1 cellular context compared by ENCODE assay signal in genomic region chr5:40875958-40876357, GRCh38.
TF ChIP-seq lines count a peak whose summit lies in the region.

No MANE protein-coding gene starts in this region.

TF ChIP-seq in HepG2, 621 proteins besides CTCF, POLR2A, EP300 and RAD21:
- TF ChIP-seq MAX (IDR thresholded peaks at IDR 0.05) (no peak), HBP1 (CRISPR knock-in tag; IDR thresholded peaks at IDR 0.05; ENCODE audit: low read depth) (no peak), PLSCR1 (CRISPR knock-in tag; IDR thresholded peaks at IDR 0.05; ENCODE audit: borderline replicate concordance) (no peak), HMG20B (CRISPR knock-in tag; conservative IDR thresholded peaks at IDR 0.05) (no peak), FOXP1 (IDR thresholded peaks at IDR 0.05) (no peak), FOXP1 (CRISPR knock-in tag; IDR thresholded peaks at IDR 0.05) (0 out of 2 replicates have a peak, but pooled peaks have one; percentile 11), ZNF572 (CRISPR knock-in tag; IDR thresholded peaks at IDR 0.05) (no peak), GATAD2A (CRISPR knock-in tag; IDR thresholded peaks at IDR 0.05) (0 out of 2 replicates have a peak, but pooled peaks have one; percentile 18), MAFG (CRISPR knock-in tag; IDR thresholded peaks at IDR 0.05) (peak; percentile 64; the same call in 1 of the 2 replicates), CENPX (CRISPR knock-in tag; IDR thresholded peaks at IDR 0.05) (no peak), FOSL2 (CRISPR knock-in tag; IDR thresholded peaks at IDR 0.05) (0 out of 2 replicates have a peak, but pooled peaks have one; percentile 19), TEAD3 (CRISPR knock-in tag; optimal IDR thresholded peaks at IDR 0.05; ENCODE audit: borderline replicate concordance) (peak; percentile 64), ZNF530 (CRISPR knock-in tag; IDR thresholded peaks at IDR 0.05; ENCODE audit: low read depth) (no peak), ZNF274 (CRISPR knock-in tag; IDR thresholded peaks at IDR 0.05) (no peak), RARA (CRISPR knock-in tag; IDR thresholded peaks at IDR 0.05) (0 out of 2 replicates have a peak, but pooled peaks have one; percentile 7), MED13 (CRISPR knock-in tag; IDR thresholded peaks at IDR 0.05) (no peak)
TF ChIP-seq in HepG2: peak in this region for 6.
